ENCODE assay signal across 18 cellular contexts in genomic region chrX:6311540-6311939, GRCh38.
"Had no signal": no experiment of that assay in that cellular context is flagged by ENCODE, and none has a peak within 500 bp of the region (broad histone marks: within the 10 kb centered on the region; RNA-seq: fewer than 3 reads in every experiment).

No MANE protein-coding gene starts in this region.

- H3K4me1 ChIP-seq: neural progenitor cell, upper lobe of left lung had no signal

- DNase-seq: activated CD4-positive, alpha-beta T cell treated with anti-CD3 and anti-CD28 coated beads, Interleukin-2, amount 10 ng/mL, durations not matched to agents 7 days and 5 days; activated CD8-positive, alpha-beta memory T cell treated with anti-CD3 and anti-CD28 coated beads, Interleukin-2, amount 50 U/mL, for 4 hours; activated naive CD4-positive, alpha-beta T cell treated with anti-CD3 and anti-CD28 coated beads, Interleukin-2, amount 10 ng/mL, durations not matched to agents 7 days and 5 days; activated naive CD8-positive, alpha-beta T cell treated with anti-CD3 and anti-CD28 coated beads, Interleukin-2, amount 50 U/mL, for 24 hours; activated T-cell treated with anti-CD3 and anti-CD28 coated beads, Interleukin-2, amount 50 U/mL, for 4 hours; anterior cingulate cortex; caudate nucleus; dorsolateral prefrontal cortex; foreskin fibroblast; left cardiac atrium; mesenchymal stem cell; naive thymus-derived CD4-positive, alpha-beta T cell; stimulated activated naive B cell treated with anti-CD40 and anti-IgM and Interleukin-4, amounts not matched to agents 10 μg/mL and 1 μg/mL and 100 μg/mL, for 72 hours; upper lobe of left lung had no signal

- ATAC-seq: activated naive CD8-positive, alpha-beta T cell treated with anti-CD3 and anti-CD28 coated beads, Interleukin-2, amount 50 U/mL, for 24 hours; activated T-cell treated with anti-CD3 and anti-CD28 coated beads, Interleukin-2, amount 50 U/mL, for 4 hours; left cardiac atrium; naive thymus-derived CD4-positive, alpha-beta T cell; stimulated activated naive B cell treated with anti-CD40 and anti-IgM and Interleukin-4, amounts not matched to agents 10 μg/mL and 1 μg/mL and 100 μg/mL, for 72 hours had no signal

- H3K79me2 ChIP-seq: hepatocyte had no signal

- H3K27me3 ChIP-seq: hepatocyte, neural progenitor cell, upper lobe of left lung had no signal

- H3K36me3 ChIP-seq: neural progenitor cell, thoracic aorta, upper lobe of left lung had no signal

- H3K9ac ChIP-seq: neural progenitor cell had no signal

- H3K4me2 ChIP-seq: hepatocyte, neural progenitor cell had no signal

- H3K4me3 ChIP-seq: dorsolateral prefrontal cortex, hepatocyte, neural progenitor cell, thoracic aorta, upper lobe of left lung had no signal

- H3K27ac ChIP-seq: dorsolateral prefrontal cortex, epithelial cell of prostate, hepatocyte, neural progenitor cell, thoracic aorta, upper lobe of left lung had no signal

- H3K9me3 ChIP-seq: thoracic aorta, upper lobe of left lung had no signal

- H2AFZ ChIP-seq: hepatocyte, neural progenitor cell had no signal
